10 cellular contexts compared by ENCODE assay signal in genomic region chr13:43268632-43269031, GRCh38.
DNase-seq lines count a peak whose midpoint lies in the region; ATAC-seq and TF ChIP-seq lines count a peak whose summit lies in the region.
"Had no signal": no experiment of that assay in that cellular context is flagged by ENCODE, and none has a peak within 500 bp of the region (broad histone marks: within the 10 kb centered on the region; RNA-seq: fewer than 3 reads in every experiment).

No MANE protein-coding gene starts in this region.

- DNase-seq in MCF 10A (ENCODE audit: unreplicated experiment) = no peak
- no peak for DNase-seq in breast epithelium (ENCODE audit: low spot score in 2 of 2)
- no peak for DNase-seq in brain microvascular endothelial cell
- DNase-seq in left lung = no peak
- DNase-seq in type B pancreatic cell (ENCODE audit: extremely low spot score, unreplicated experiment) = no peak
- DNase-seq in NK-92 treated with Interleukin-12 subunit alpha and Interleukin-12 subunit beta, amount 100 ng/mL, for 24 hours (lab: John Stamatoyannopoulos, UW) = no peak
- DNase-seq in stimulated activated effector memory CD8-positive, alpha-beta T cell treated with anti-CD3 and anti-CD28 coated beads, Interleukin-12 subunit alpha, Interleukin-12 subunit beta, amount 100 ng/mL, for 72 hours (ENCODE audit: low spot score in 2 of 2) = no peak
- DNase-seq: activated T-cell treated with anti-CD3 and anti-CD28 coated beads, Interleukin-2, amount 50 U/mL, for 72 hours had no signal

- H3K27ac ChIP-seq in breast epithelium = no peak overlapping the region
- H3K27ac ChIP-seq in brain microvascular endothelial cell = peak overlapping the region; percentile 37
- H3K27ac ChIP-seq in left lung = peak overlapping the region; percentile 27 to 31
- H3K27ac ChIP-seq: suprapubic skin had no signal

- TF ChIP-seq CTCF in MCF 10A (IDR thresholded peaks at IDR 0.05; ENCODE audit: unreplicated experiment) = no peak
- no peak for TF ChIP-seq CTCF in breast epithelium (IDR thresholded peaks at IDR 0.05)
- no peak for TF ChIP-seq CTCF in brain microvascular endothelial cell (IDR thresholded peaks at IDR 0.05; ENCODE audit: low read depth, low read length, missing control alignments)
- TF ChIP-seq CTCF in left lung (IDR thresholded peaks at IDR 0.05) = no peak
- no peak for TF ChIP-seq CTCF in type B pancreatic cell (conservative IDR thresholded peaks at IDR 0.05)

- CTCF ChIA-PET in MCF 10A (lab: Yijun Ruan, JAX) = interaction anchor here (0.6 to 1.1 kb wide), 2 partner anchors 9 to 401 kb away, joined by 3 to 4 read pairs; no protein-coding TSS in a partner anchor

- H3K36me3 ChIP-seq in breast epithelium = no peaks in the 10 kb centered on the region
- no peaks in the 10 kb centered on the region for H3K36me3 ChIP-seq in brain microvascular endothelial cell (replicated peaks)
- no peaks in the 10 kb centered on the region for H3K36me3 ChIP-seq in left lung
- H3K36me3 ChIP-seq: suprapubic skin had no signal

- TF ChIP-seq POLR2A in breast epithelium (IDR thresholded peaks at IDR 0.05) = no peak

- H3K27ac Mint-ChIP-seq in MCF 10A (ENCODE audit: low read depth, unreplicated experiment) (peak overlapping the region; percentile 78), type B pancreatic cell (peak overlapping the region; percentile 72)
- no peak overlapping the region for H3K27ac Mint-ChIP-seq in stimulated activated effector memory CD8-positive, alpha-beta T cell treated with anti-CD3 and anti-CD28 coated beads, Interleukin-12 subunit alpha, Interleukin-12 subunit beta, amount 100 ng/mL, for 72 hours
- H3K27ac Mint-ChIP-seq: activated T-cell treated with anti-CD3 and anti-CD28 coated beads, Interleukin-2, amount 50 U/mL, for 72 hours had no signal

- peak; percentile 77 for ATAC-seq in left lung
- no peak for ATAC-seq in stimulated activated effector memory CD8-positive, alpha-beta T cell treated with anti-CD3 and anti-CD28 coated beads, Interleukin-12 subunit alpha, Interleukin-12 subunit beta, amount 100 ng/mL, for 72 hours
- ATAC-seq in GM18870 (IDR thresholded peaks at IDR 0.05; ENCODE audit: unreplicated experiment) = no peak
- ATAC-seq: activated T-cell treated with anti-CD3 and anti-CD28 coated beads, Interleukin-2, amount 50 U/mL, for 72 hours had no signal

- H3K27me3 Mint-ChIP-seq in MCF 10A (ENCODE audit: insufficient read depth, unreplicated experiment) = no peaks in the 10 kb centered on the region
- H3K27me3 Mint-ChIP-seq in type B pancreatic cell = peaks cover 5% of the 10 kb centered on the region

- POLR2A ChIA-PET in MCF 10A (lab: Yijun Ruan, JAX) = interaction anchor here (0.5 to 1.8 kb wide), 4 partner anchors 28 to 342 kb away, joined by 3 to 6 read pairs (median 4); no protein-coding TSS in a partner anchor

- BruUV-seq in MCF 10A (replicated peaks; lab: Mats Ljungman, UMichigan) = no TSS peak

- H3K9me3 Mint-ChIP-seq in MCF 10A (ENCODE audit: unreplicated experiment) = no peaks in the 10 kb centered on the region
- H3K9me3 Mint-ChIP-seq in type B pancreatic cell = peaks cover 5% of the 10 kb centered on the region
- H3K9me3 Mint-ChIP-seq in stimulated activated effector memory CD8-positive, alpha-beta T cell treated with anti-CD3 and anti-CD28 coated beads, Interleukin-12 subunit alpha, Interleukin-12 subunit beta, amount 100 ng/mL, for 72 hours = no peaks in the 10 kb centered on the region
- H3K9me3 Mint-ChIP-seq: activated T-cell treated with anti-CD3 and anti-CD28 coated beads, Interleukin-2, amount 50 U/mL, for 72 hours had no signal

- H3K4me1 Mint-ChIP-seq in MCF 10A (ENCODE audit: insufficient read depth, unreplicated experiment) (peaks cover 44% of the 10 kb centered on the region), type B pancreatic cell (ENCODE audit: unreplicated experiment) (peaks cover 34% of the 10 kb centered on the region)
- H3K4me1 Mint-ChIP-seq in stimulated activated effector memory CD8-positive, alpha-beta T cell treated with anti-CD3 and anti-CD28 coated beads, Interleukin-12 subunit alpha, Interleukin-12 subunit beta, amount 100 ng/mL, for 72 hours = no peaks in the 10 kb centered on the region

- H3K36me3 Mint-ChIP-seq in MCF 10A (ENCODE audit: insufficient read depth, unreplicated experiment) (no peaks in the 10 kb centered on the region), type B pancreatic cell (no peaks in the 10 kb centered on the region)
- no peaks in the 10 kb centered on the region for H3K36me3 Mint-ChIP-seq in stimulated activated effector memory CD8-positive, alpha-beta T cell treated with anti-CD3 and anti-CD28 coated beads, Interleukin-12 subunit alpha, Interleukin-12 subunit beta, amount 100 ng/mL, for 72 hours

- H3K4me3 ChIP-seq in breast epithelium (no peak overlapping the region), brain microvascular endothelial cell (ENCODE audit: low read depth, low read length) (no peak overlapping the region), left lung (no peak overlapping the region)
- H3K4me3 ChIP-seq: suprapubic skin had no signal

- H3K4me1 ChIP-seq in breast epithelium (no peaks in the 10 kb centered on the region), left lung (no peaks in the 10 kb centered on the region)

- H3K27me3 ChIP-seq in breast epithelium (no peaks in the 10 kb centered on the region), brain microvascular endothelial cell (replicated peaks) (no peaks in the 10 kb centered on the region), left lung (no peaks in the 10 kb centered on the region)
- H3K27me3 ChIP-seq: suprapubic skin had no signal

- peak overlapping the region; percentile 41 for H3K4me3 Mint-ChIP-seq in MCF 10A (ENCODE audit: unreplicated experiment)
- peak overlapping the region; percentile 48 for H3K4me3 Mint-ChIP-seq in type B pancreatic cell
- no peak overlapping the region for H3K4me3 Mint-ChIP-seq in stimulated activated effector memory CD8-positive, alpha-beta T cell treated with anti-CD3 and anti-CD28 coated beads, Interleukin-12 subunit alpha, Interleukin-12 subunit beta, amount 100 ng/mL, for 72 hours
- H3K4me3 Mint-ChIP-seq: activated T-cell treated with anti-CD3 and anti-CD28 coated beads, Interleukin-2, amount 50 U/mL, for 72 hours had no signal

- H3K9me3 ChIP-seq in breast epithelium (no peaks in the 10 kb centered on the region), left lung (no peaks in the 10 kb centered on the region)
- H3K9me3 ChIP-seq: suprapubic skin had no signal

- intact Hi-C loops in MCF 10A (cut with micrococcal nuclease) = no loop called here
- intact Hi-C loops in breast epithelium (cut with DNase I; ENCODE audit: low total_unique reads) = no loop called here
- intact Hi-C loops in left lung (cut with DNase I) = no loop called here

- in situ Hi-C loops in brain microvascular endothelial cell (cut with HindIII; ENCODE audit: low pct_ligation_motif_present, low sequenced_read_pairs) = no loop called here

Comparison
In these comparisons a context has a peak if more than half of its experiments do, and no peak if none do; other contexts are left out.
1. H3K27ac ChIP-seq: peak in brain microvascular endothelial cell (single experiment) and left lung (2 of 2); none in breast epithelium (0 of 2).